1 cellular context compared by ENCODE assay signal in genomic region chr3:170680593-170680992, GRCh38.
TF ChIP-seq lines count a peak whose summit lies in the region.

No MANE protein-coding gene starts in this region.

TF ChIP-seq in K562, 482 proteins besides CTCF, POLR2A, EP300 and RAD21 (continued from another document):
- TF ChIP-seq CCNT2 (IDR thresholded peaks at IDR 0.05; ENCODE audit: borderline replicate concordance, extremely low read depth, insufficient read length, low read depth, low read length) (peak; percentile 58), PKNOX1 (IDR thresholded peaks at IDR 0.05) (peak; percentile 30), CXXC5 (CRISPR knock-in tag; IDR thresholded peaks at IDR 0.05) (0 out of 2 replicates have a peak, but pooled peaks have one; percentile 27), SP2 (IDR thresholded peaks at IDR 0.05; ENCODE audit: extremely low read depth, low read depth, low read length, poor library complexity, severe bottlenecking) (no peak), ARID1B (IDR thresholded peaks at IDR 0.05) (peak; percentile 89), RCOR1 (IDR thresholded peaks at IDR 0.05; ENCODE audit: borderline replicate concordance in 1 of 2, low read depth in 2 of 2, low read length in 2 of 2) (peak in 1 of 2 experiments; percentile 58; a peak in 1 of 4 replicates), ZFP36 (IDR thresholded peaks at IDR 0.05; ENCODE audit: low read depth, low read length, partially characterized antibody) (no peak), ZBTB2 (IDR thresholded peaks at IDR 0.05) (no peak; the same call in 1 of the 2 replicates), HMGN3 (IDR thresholded peaks at IDR 0.05; ENCODE audit: borderline replicate concordance, extremely low read depth, insufficient read length, low read depth, low read length) (peak; percentile 56), ZNF41 (CRISPR knock-in tag; conservative IDR thresholded peaks at IDR 0.05) (no peak), FOXM1 (IDR thresholded peaks at IDR 0.05; ENCODE audit: low read depth) (peak; percentile 75; the same call in 1 of the 2 replicates), FOXM1 (CRISPR knock-in tag; IDR thresholded peaks at IDR 0.05; ENCODE audit: low read depth) (no peak), GABPA (tag; conservative IDR thresholded peaks at IDR 0.05; ENCODE audit: low read depth) (no peak), NFRKB (IDR thresholded peaks at IDR 0.05; ENCODE audit: low read depth) (0 out of 2 replicates have a peak, but pooled peaks have one; percentile 17), KDM1A (IDR thresholded peaks at IDR 0.05) (peak; percentile 1 to 5; a peak in 1 of 4 replicates), NR2C2 (CRISPR knock-in tag; IDR thresholded peaks at IDR 0.05) (no peak), NR2C2 (tag; IDR thresholded peaks at IDR 0.05) (no peak), ARID3A (IDR thresholded peaks at IDR 0.05; ENCODE audit: borderline replicate concordance, low read depth, low read length) (0 out of 2 replicates have a peak, but pooled peaks have one; percentile 18), FOXA1 (IDR thresholded peaks at IDR 0.05; ENCODE audit: borderline replicate concordance) (no peak), LCOR (CRISPR knock-in tag; IDR thresholded peaks at IDR 0.05) (peak; percentile 67; the same call in 1 of the 2 replicates), YY1 (IDR thresholded peaks at IDR 0.05; ENCODE audit: borderline replicate concordance in 1 of 3, control insufficient read depth in 1 of 3, extremely low read depth in 1 of 3, insufficient read depth in 3 of 3, insufficient read length in 1 of 3, insufficient replicate concordance in 2 of 3, low read depth in 1 of 3, low read length in 2 of 3) (no peak), TRIM24 (IDR thresholded peaks at IDR 0.05) (no peak), ZNF583 (CRISPR knock-in tag; IDR thresholded peaks at IDR 0.05) (no peak), MGA (IDR thresholded peaks at IDR 0.05) (no peak), SMAD4 (CRISPR knock-in tag; conservative IDR thresholded peaks at IDR 0.05) (0 out of 2 replicates have a peak, but pooled peaks have one; percentile 15), GATA2 (CRISPR knock-in tag; IDR thresholded peaks at IDR 0.05) (peak; percentile 20; the same call in 1 of the 2 replicates), FOXK2 (conservative IDR thresholded peaks at IDR 0.05 in 1 of 2, IDR thresholded peaks at IDR 0.05 in 1 of 2; ENCODE audit: low read depth in 2 of 2) (no peak), SOX6 (IDR thresholded peaks at IDR 0.05) (peak; percentile 75)
TF ChIP-seq in K562: peak in this region for 36.
